9 cellular contexts compared by ENCODE assay signal in genomic region chr13:36346222-36347083, GRCh38. TPM values are rescaled to one million over a fixed set of nuclear protein-coding genes. Genes with fewer than 3 reads are reported as not detected.
A peak's percentile ranks its signal among the peaks of the same experiment; 100 is the strongest.
DNase-seq lines count a peak whose midpoint lies in the region; ATAC-seq, FAIRE-seq and TF ChIP-seq lines count a peak whose summit lies in the region.
"Had no signal": no experiment of that assay in that cellular context is flagged by ENCODE, and none has a peak within 500 bp of the region (broad histone marks: within the 10 kb centered on the region; RNA-seq: fewer than 3 reads in every experiment).

A gene with protein sequence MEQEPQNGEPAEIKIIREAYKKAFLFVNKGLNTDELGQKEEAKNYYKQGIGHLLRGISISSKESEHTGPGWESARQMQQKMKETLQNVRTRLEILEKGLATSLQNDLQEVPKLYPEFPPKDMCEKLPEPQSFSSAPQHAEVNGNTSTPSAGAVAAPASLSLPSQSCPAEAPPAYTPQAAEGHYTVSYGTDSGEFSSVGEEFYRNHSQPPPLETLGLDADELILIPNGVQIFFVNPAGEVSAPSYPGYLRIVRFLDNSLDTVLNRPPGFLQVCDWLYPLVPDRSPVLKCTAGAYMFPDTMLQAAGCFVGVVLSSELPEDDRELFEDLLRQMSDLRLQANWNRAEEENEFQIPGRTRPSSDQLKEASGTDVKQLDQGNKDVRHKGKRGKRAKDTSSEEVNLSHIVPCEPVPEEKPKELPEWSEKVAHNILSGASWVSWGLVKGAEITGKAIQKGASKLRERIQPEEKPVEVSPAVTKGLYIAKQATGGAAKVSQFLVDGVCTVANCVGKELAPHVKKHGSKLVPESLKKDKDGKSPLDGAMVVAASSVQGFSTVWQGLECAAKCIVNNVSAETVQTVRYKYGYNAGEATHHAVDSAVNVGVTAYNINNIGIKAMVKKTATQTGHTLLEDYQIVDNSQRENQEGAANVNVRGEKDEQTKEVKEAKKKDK (minus strand): TSS chr13:36346394. CDS start chr13:36335830, 10,564 bp downstream.

- intact Hi-C loops in activated B cell treated with CpG ODN at 0.5 μM for 24 hours (cut with micrococcal nuclease) = loop anchor here (1.0 to 5.0 kb wide), 6 partner anchors 49 to 713 kb away; partner anchors contain the start of genes CCDC169 and SUPT20H

- peak within 1 kb of the TSS; percentile 92 for H3K4me3 Mint-ChIP-seq in activated B cell treated with CpG ODN at 0.5 μM for 24 hours

- H3K4me1 ChIP-seq in small intestine (ENCODE audit: control insufficient read depth in 2 of 2, insufficient read depth in 1 of 2, low read depth in 1 of 2, low read length in 1 of 2) = peaks cover 0 to 3% of the 10 kb centered on the region in 2 donors

- WGBS in small intestine, 3 donors = 1% methylated on average over 76 to 86 of the region's 86 CpGs

- H3K36me3 Mint-ChIP-seq in activated B cell treated with CpG ODN at 0.5 μM for 24 hours (ENCODE audit: low read depth) = peaks cover 4% of the 10 kb centered on the region

- FAIRE-seq in small intestine (lab: Jason Lieb, UNC) = no peak

- peaks cover 10% of the 10 kb centered on the region for H3K27me3 Mint-ChIP-seq in activated B cell treated with CpG ODN at 0.5 μM for 24 hours

- no peaks in the 10 kb centered on the region for H3K9me3 ChIP-seq in small intestine (ENCODE audit: control insufficient read depth, low read depth)

- no peaks in the 10 kb centered on the region for H3K27me3 ChIP-seq in small intestine (ENCODE audit: control insufficient read depth in 2 of 2, insufficient read depth in 2 of 2, low read length in 2 of 2)
- H3K27me3 ChIP-seq: BLaER1 treated with 17β-estradiol and CSF1 and Interleukin-3, amounts not matched to agents 10 nM and 100 nM had no signal

- peak; percentile 80 for DNase-seq in 8988T
- peak; percentile 93 for DNase-seq in NCI-H2227 (lab: John Stamatoyannopoulos, UW; ENCODE audit: unreplicated experiment)
- peak; percentile 74 for DNase-seq in activated B cell treated with CpG ODN at 0.5 μM for 24 hours
- DNase-seq in caudate nucleus (lab: John Stamatoyannopoulos, UW) = peak; percentile 58 to 99 (median 95)
- peak; percentile 91 for DNase-seq in iPS-NIHi7 (ENCODE audit: extremely low spot score)
- DNase-seq in small intestine = peak; percentile 84

- peaks cover 26% of the 10 kb centered on the region for H3K4me1 Mint-ChIP-seq in activated B cell treated with CpG ODN at 0.5 μM for 24 hours

- H3K36me3 ChIP-seq in small intestine (ENCODE audit: control insufficient read depth in 2 of 2, insufficient read depth in 2 of 2, low read length in 2 of 2) = no peaks in the 10 kb centered on the region
- H3K36me3 ChIP-seq: BLaER1 treated with 17β-estradiol and CSF1 and Interleukin-3, amounts not matched to agents 10 nM and 100 nM had no signal

- peak; percentile 90 for TF ChIP-seq CTCF in activated B cell treated with CpG ODN at 0.5 μM for 24 hours (IDR thresholded peaks at IDR 0.05)

- CTCF ChIA-PET in activated B cell treated with CpG ODN at 0.5 μM for 24 hours (lab: Charles Lee) = interaction anchor here (0.6 to 2.2 kb wide), 4 partner anchors 49 to 390 kb away, joined by 3 to 22 read pairs (median 4); no protein-coding TSS in a partner anchor

- POLR2A ChIA-PET in activated B cell treated with CpG ODN at 0.5 μM for 24 hours (lab: Charles Lee) = interaction anchor here (0.6 to 1.3 kb wide), 3 partner anchors 84 to 654 kb away, joined by 4 to 8 read pairs (median 5); partner anchors contain the start of gene EXOSC8

- H3K4me3 ChIP-seq in small intestine (ENCODE audit: low read depth in 1 of 2, low read length in 2 of 2) = peak within 1 kb of the TSS; percentile 64 to 65
- H3K4me3 ChIP-seq: BLaER1 treated with 17β-estradiol and CSF1 and Interleukin-3, amounts not matched to agents 10 nM and 100 nM had no signal

- peak within 1 kb of the TSS; percentile 90 for H3K27ac Mint-ChIP-seq in activated B cell treated with CpG ODN at 0.5 μM for 24 hours

- ATAC-seq in GM18867 (IDR thresholded peaks at IDR 0.05; ENCODE audit: unreplicated experiment) = peak; percentile 91
- peak; percentile 98 for ATAC-seq in HG03108 (IDR thresholded peaks at IDR 0.05; ENCODE audit: unreplicated experiment)
- ATAC-seq in activated B cell treated with CpG ODN at 0.5 μM for 24 hours (ENCODE audit: low read depth) = peak; percentile 90

- no peaks in the 10 kb centered on the region for H3K9me3 Mint-ChIP-seq in activated B cell treated with CpG ODN at 0.5 μM for 24 hours

- H3K27ac ChIP-seq in caudate nucleus (ENCODE audit: low read depth, low read length) (peak within 1 kb of the TSS; percentile 100), small intestine (ENCODE audit: low read depth in 1 of 2, low read length in 1 of 2) (peak within 1 kb of the TSS; percentile 63 to 95)

RNA-seq across cellular contexts. Expression of the gene that starts here (rescaled TPM):
- 17.2 and 19.8 TPM in 2 replicates for total RNA-seq in activated B cell treated with CpG ODN at 0.5 μM for 24 hours
- 10 to 100 TPM in 2 of 3 donors, 1 to 10 TPM in 1; 3.4 to 13.7 (median 11.1) TPM for polyA plus RNA-seq in small intestine

Comparison
In these comparisons a context has a peak if more than half of its experiments do, and no peak if none do; other contexts are left out.
1. Peak in every context shown above with its lines: DNase-seq, ATAC-seq, H3K4me3 ChIP-seq and H3K27ac ChIP-seq.